ENCODE assay signal across 10 cellular contexts in genomic region chr13:46607768-46608553, GRCh38. TPM values are rescaled to one million over a fixed set of nuclear protein-coding genes. Genes with fewer than 3 reads are reported as not detected.
DNase-seq lines count a peak whose midpoint lies in the region; ATAC-seq and TF ChIP-seq lines count a peak whose summit lies in the region.
"Had no signal": no experiment of that assay in that cellular context is flagged by ENCODE, and none has a peak within 500 bp of the region (broad histone marks: within the 10 kb centered on the region; RNA-seq: fewer than 3 reads in every experiment).

No MANE protein-coding gene starts in this region.

- H3K79me2 ChIP-seq in OCI-LY3 (ENCODE audit: low read length), result peaks cover 95% of the 10 kb centered on the region

- H3K27me3 ChIP-seq in BLaER1 treated with 17β-estradiol and CSF1 and Interleukin-3, amounts not matched to agents 10 nM and 100 nM, result no peaks in the 10 kb centered on the region
- no peaks in the 10 kb centered on the region for H3K27me3 ChIP-seq in OCI-LY3 (ENCODE audit: low read depth, low read length)
- H3K27me3 ChIP-seq in right lobe of liver, result no peaks in the 10 kb centered on the region

- DNase-seq in right lobe of liver, result peak in 2 of 3 donors; percentile 65 to 73
- no peak for DNase-seq in midbrain (lab: John Stamatoyannopoulos, UW)
- no peak for DNase-seq in activated gamma-delta T cell treated with Interleukin-2 at 50 U/mL for 16 hours
- DNase-seq in NCI-H1092 treated with DMSO at 0.1 percent for 48 hours (lab: John Stamatoyannopoulos, UW), result no peak
- DNase-seq in DMS 273 (lab: John Stamatoyannopoulos, UW; ENCODE audit: unreplicated experiment), result no peak
- DNase-seq: foreskin fibroblast, NCI-H226 had no signal

- TF ChIP-seq CTCF in OCI-LY3 (IDR thresholded peaks at IDR 0.05; ENCODE audit: low read depth, low read length), result no peak
- TF ChIP-seq CTCF in right lobe of liver (IDR thresholded peaks at IDR 0.05), result no peak

- H3K27ac ChIP-seq in BLaER1 treated with 17β-estradiol and CSF1 and Interleukin-3, amounts not matched to agents 10 nM and 100 nM, result peak overlapping the region in 3 of 11 experiments; percentile 10 to 82 (median 75); a peak in 3 of 22 replicates
- no peak overlapping the region for H3K27ac ChIP-seq in OCI-LY3 (ENCODE audit: low read length)
- peak overlapping the region in 2 of 3 donors; percentile 7 to 26 for H3K27ac ChIP-seq in right lobe of liver

- H3K9me3 ChIP-seq in BLaER1 treated with 17β-estradiol and CSF1 and Interleukin-3, amounts not matched to agents 10 nM and 100 nM (replicated peaks in 1 of 11), result no peaks in the 10 kb centered on the region
- no peaks in the 10 kb centered on the region for H3K9me3 ChIP-seq in OCI-LY3 (ENCODE audit: insufficient read depth, low read length)
- H3K9me3 ChIP-seq in right lobe of liver, result no peaks in the 10 kb centered on the region

- ATAC-seq in GM19438 (IDR thresholded peaks at IDR 0.05; ENCODE audit: low read depth, unreplicated experiment) (peak; percentile 59), right lobe of liver (peak; percentile 65 to 90 (median 78))

- no peak for TF ChIP-seq POLR2A in right lobe of liver (IDR thresholded peaks at IDR 0.05)

- peaks cover 9 to 94% (median 21%) of the 10 kb centered on the region in 11 experiments; a peak in 13 of 22 replicates for H4K20me1 ChIP-seq in BLaER1 treated with 17β-estradiol and CSF1 and Interleukin-3, amounts not matched to agents 10 nM and 100 nM
- peaks cover 71% of the 10 kb centered on the region for H4K20me1 ChIP-seq in OCI-LY3 (ENCODE audit: insufficient read depth, low read length)

- intact Hi-C loops in right lobe of liver (cut with DNase I), result no loop called here

- peaks cover 62 to 88% (median 72%) of the 10 kb centered on the region in 10 experiments for H3K4me1 ChIP-seq in BLaER1 treated with 17β-estradiol and CSF1 and Interleukin-3, amounts not matched to agents 10 nM and 100 nM
- H3K4me1 ChIP-seq in OCI-LY3 (ENCODE audit: low read length), result peaks cover 44% of the 10 kb centered on the region
- H3K4me1 ChIP-seq in right lobe of liver, result peaks cover 0 to 56% (median 8%) of the 10 kb centered on the region in 4 donors

- H2AFZ ChIP-seq in OCI-LY3 (ENCODE audit: low read depth, low read length), result no peak overlapping the region

- H3K4me3 ChIP-seq in BLaER1 treated with 17β-estradiol and CSF1 and Interleukin-3, amounts not matched to agents 10 nM and 100 nM, result no peak overlapping the region
- H3K4me3 ChIP-seq in OCI-LY3 (ENCODE audit: low read length), result no peak overlapping the region
- H3K4me3 ChIP-seq in right lobe of liver, result no peak overlapping the region

- H3K4me2 ChIP-seq in BLaER1 treated with 17β-estradiol and CSF1 and Interleukin-3, amounts not matched to agents 10 nM and 100 nM, result peak overlapping the region; percentile 64 to 91 (median 86)
- peak overlapping the region; percentile 32 for H3K4me2 ChIP-seq in OCI-LY3 (ENCODE audit: low read length)

- WGBS in right lobe of liver (ENCODE audit: insufficient coverage, low coverage, low lambda C conversion rate, missing lambda C conversion rate), result 32% methylated on average over 6 of the region's 9 CpGs

- H3K9ac ChIP-seq in BLaER1 treated with 17β-estradiol and CSF1 and Interleukin-3, amounts not matched to agents 10 nM and 100 nM, result no peak overlapping the region
- H3K9ac ChIP-seq in OCI-LY3 (ENCODE audit: low read length), result no peak overlapping the region

- H3K36me3 ChIP-seq in BLaER1 treated with 17β-estradiol and CSF1 and Interleukin-3, amounts not matched to agents 10 nM and 100 nM, result 0 out of 22 replicates have a peak, but pooled peaks cover 0 to 2% (median 0%) of the 10 kb centered on the region in 11 experiments
- no peaks in the 10 kb centered on the region for H3K36me3 ChIP-seq in OCI-LY3 (replicated peaks; ENCODE audit: low read depth, low read length)
- no peaks in the 10 kb centered on the region for H3K36me3 ChIP-seq in right lobe of liver

RNA-seq across cellular contexts. Expression of gene LRCH1, which starts 55.0 kb away (rescaled TPM):
- 1 to 10 TPM; 5.4 to 9.6 (median 7.7) TPM for total RNA-seq in right lobe of liver

Comparison
In these comparisons a context has a peak if more than half of its experiments do, and no peak if none do; other contexts are left out.
1. DNase-seq: peak in right lobe of liver (2 of 3); none in midbrain (single experiment), activated gamma-delta T cell treated with Interleukin-2 at 50 U/mL for 16 hours (single experiment), NCI-H1092 treated with DMSO at 0.1 percent for 48 hours (single experiment) and DMS 273 (single experiment).